15 cellular contexts compared by ENCODE assay signal in genomic region chr10:127973810-127974311, GRCh38.
DNase-seq lines count a peak whose midpoint lies in the region; ATAC-seq and TF ChIP-seq lines count a peak whose summit lies in the region.
"Had no signal": no experiment of that assay in that cellular context is flagged by ENCODE, and none has a peak within 500 bp of the region (broad histone marks: within the 10 kb centered on the region; RNA-seq: fewer than 3 reads in every experiment).

No MANE protein-coding gene starts in this region.

- DNase-seq in activated CD8-positive, alpha-beta memory T cell treated with anti-CD3 and anti-CD28 coated beads, Interleukin-2, amount 50 U/mL, for 48 hours, result peak; percentile 18
- DNase-seq in activated CD8-positive, alpha-beta memory T cell treated with anti-CD3 and anti-CD28 coated beads for 24 hours, result no peak
- no peak for DNase-seq in brain microvascular endothelial cell
- DNase-seq in left lung, result peak in 1 of 2 donors; percentile 37
- no peak for DNase-seq in upper lobe of right lung
- no peak for DNase-seq in prostate gland (ENCODE audit: low spot score)
- no peak for DNase-seq in activated naive CD4-positive, alpha-beta T cell treated with anti-CD3 and anti-CD28 coated beads for 36 hours
- DNase-seq: immature natural killer cell; naive thymus-derived CD8-positive, alpha-beta T cell; NCI-H2171 treated with DMSO at 0.1 percent for 48 hours; tibial artery had no signal

- no peaks in the 10 kb centered on the region for H3K9me3 Mint-ChIP-seq in activated naive CD4-positive, alpha-beta T cell treated with anti-CD3 and anti-CD28 coated beads for 36 hours
- H3K9me3 Mint-ChIP-seq: immature natural killer cell; naive thymus-derived CD8-positive, alpha-beta T cell had no signal

- TF ChIP-seq CTCF in brain microvascular endothelial cell (IDR thresholded peaks at IDR 0.05; ENCODE audit: low read depth, low read length, missing control alignments) (peak; percentile 49), left lung (IDR thresholded peaks at IDR 0.05) (no peak), upper lobe of right lung (IDR thresholded peaks at IDR 0.05) (peak; percentile 11), prostate gland (IDR thresholded peaks at IDR 0.05) (no peak)

- in situ Hi-C loops in brain microvascular endothelial cell (cut with HindIII; ENCODE audit: low pct_ligation_motif_present, low sequenced_read_pairs), result no loop called here

- intact Hi-C loops in left lung (cut with DNase I), result no loop called here
- intact Hi-C loops in upper lobe of right lung (cut with DNase I), result no loop called here
- intact Hi-C loops in prostate gland (cut with DNase I), result no loop called here
- intact Hi-C loops in activated naive CD4-positive, alpha-beta T cell treated with anti-CD3 and anti-CD28 coated beads for 36 hours (cut with micrococcal nuclease), result no loop called here

- WGBS in prostate gland, result 72% methylated on average over 8 of the region's 8 CpGs

- H3K36me3 Mint-ChIP-seq in activated naive CD4-positive, alpha-beta T cell treated with anti-CD3 and anti-CD28 coated beads for 36 hours (ENCODE audit: low read depth), result no peaks in the 10 kb centered on the region
- H3K36me3 Mint-ChIP-seq: activated naive CD8-positive, alpha-beta T cell; immature natural killer cell; naive thymus-derived CD8-positive, alpha-beta T cell had no signal

- H3K9me3 ChIP-seq in left lung, result no peaks in the 10 kb centered on the region
- H3K9me3 ChIP-seq in upper lobe of right lung, result no peaks in the 10 kb centered on the region
- H3K9me3 ChIP-seq in prostate gland, result no peaks in the 10 kb centered on the region
- H3K9me3 ChIP-seq: A549, tibial artery had no signal

- H3K27ac ChIP-seq in brain microvascular endothelial cell (no peak overlapping the region), left lung (no peak overlapping the region), upper lobe of right lung (no peak overlapping the region), prostate gland (no peak overlapping the region)
- H3K27ac ChIP-seq: A549, RWPE1, tibial artery had no signal

- H3K4me3 Mint-ChIP-seq in activated naive CD4-positive, alpha-beta T cell treated with anti-CD3 and anti-CD28 coated beads for 36 hours, result no peak overlapping the region
- H3K4me3 Mint-ChIP-seq: activated naive CD8-positive, alpha-beta T cell; immature natural killer cell; naive thymus-derived CD8-positive, alpha-beta T cell had no signal

- H3K4me1 Mint-ChIP-seq in activated naive CD4-positive, alpha-beta T cell treated with anti-CD3 and anti-CD28 coated beads for 36 hours (ENCODE audit: low read depth), result peaks cover 4% of the 10 kb centered on the region

- H3K27me3 ChIP-seq in brain microvascular endothelial cell (replicated peaks) (no peaks in the 10 kb centered on the region), left lung (no peaks in the 10 kb centered on the region), upper lobe of right lung (no peaks in the 10 kb centered on the region), prostate gland (replicated peaks; ENCODE audit: insufficient read depth) (no peaks in the 10 kb centered on the region)
- H3K27me3 ChIP-seq: tibial artery had no signal

- H3K27me3 Mint-ChIP-seq in activated naive CD4-positive, alpha-beta T cell treated with anti-CD3 and anti-CD28 coated beads for 36 hours (ENCODE audit: low read depth), result peaks cover 9% of the 10 kb centered on the region

- H3K4me1 ChIP-seq in left lung (peaks cover 18 to 74% of the 10 kb centered on the region in 2 donors), upper lobe of right lung (peaks cover 40% of the 10 kb centered on the region), prostate gland (replicated peaks) (no peaks in the 10 kb centered on the region)
- H3K4me1 ChIP-seq: A549 had no signal

- ATAC-seq in left lung (peak; percentile 6), upper lobe of right lung (peak; percentile 42), GM19351 (IDR thresholded peaks at IDR 0.05; ENCODE audit: unreplicated experiment) (no peak)
- ATAC-seq: A549; naive thymus-derived CD8-positive, alpha-beta T cell had no signal

- H3K36me3 ChIP-seq in brain microvascular endothelial cell (replicated peaks) (no peaks in the 10 kb centered on the region), left lung (no peaks in the 10 kb centered on the region), upper lobe of right lung (no peaks in the 10 kb centered on the region), prostate gland (no peaks in the 10 kb centered on the region)
- H3K36me3 ChIP-seq: tibial artery had no signal

- CTCF ChIA-PET in activated naive CD4-positive, alpha-beta T cell treated with anti-CD3 and anti-CD28 coated beads for 36 hours (lab: Charles Lee), result interaction anchor here (1.1 to 1.2 kb wide), 2 partner anchors 37 to 180 kb away, joined by 4 read pairs; no protein-coding TSS in a partner anchor

- H3K4me3 ChIP-seq in brain microvascular endothelial cell (ENCODE audit: low read depth, low read length), result no peak overlapping the region
- no peak overlapping the region for H3K4me3 ChIP-seq in left lung
- H3K4me3 ChIP-seq in upper lobe of right lung, result no peak overlapping the region
- no peak overlapping the region for H3K4me3 ChIP-seq in prostate gland
- H3K4me3 ChIP-seq: A549, tibial artery had no signal

- TF ChIP-seq POLR2A in prostate gland (IDR thresholded peaks at IDR 0.05), result no peak

- H3K27ac Mint-ChIP-seq in activated naive CD4-positive, alpha-beta T cell treated with anti-CD3 and anti-CD28 coated beads for 36 hours, result no peak overlapping the region
- H3K27ac Mint-ChIP-seq: activated naive CD8-positive, alpha-beta T cell; naive thymus-derived CD8-positive, alpha-beta T cell had no signal

Comparison
In these comparisons a context has a peak if more than half of its experiments do, and no peak if none do; other contexts are left out.
1. CTCF ChIP-seq: peak in brain microvascular endothelial cell (single experiment) and upper lobe of right lung (single experiment); none in left lung (0 of 2) and prostate gland (0 of 4).